1 cellular context compared by ENCODE assay signal in the genomic region with DNA sequence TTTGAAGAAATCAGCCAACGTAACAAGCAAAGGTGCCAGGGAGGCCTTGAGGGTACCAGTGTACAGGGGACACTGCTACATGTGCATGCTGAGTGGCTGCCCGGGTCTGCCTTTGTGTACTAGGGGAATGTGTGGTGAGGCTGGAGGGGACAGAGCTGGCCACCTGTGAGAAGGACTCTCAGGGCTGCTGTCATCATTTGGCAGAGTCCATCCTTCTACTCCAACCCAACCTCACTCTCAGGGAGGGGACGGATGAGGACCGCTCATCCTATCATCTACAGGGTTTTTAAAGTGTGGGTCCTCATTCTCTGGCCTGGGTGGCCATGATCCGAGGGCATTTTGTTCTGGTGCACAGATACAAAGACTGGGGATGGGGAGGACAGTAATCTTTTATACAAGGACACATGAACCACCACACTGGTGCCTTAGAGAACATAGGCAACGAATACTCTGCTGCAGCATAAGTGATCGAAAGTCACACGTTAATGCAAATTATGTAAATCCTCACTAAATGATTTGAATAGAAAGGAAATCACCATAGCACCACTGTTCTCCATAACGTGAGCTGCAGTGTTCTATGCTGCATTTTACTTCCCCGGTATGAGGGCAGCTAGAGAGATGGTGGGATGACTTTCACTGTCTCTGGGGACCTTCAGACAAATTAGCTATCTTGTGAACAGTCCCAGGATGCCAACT.
TF ChIP-seq lines count a peak whose summit lies in the region.

No MANE protein-coding gene starts in this region.

TF ChIP-seq in GM12878, 131 proteins besides CTCF, POLR2A, EP300 and RAD21 (continued from another document and continues in another):
- TF ChIP-seq, protein P1, sequence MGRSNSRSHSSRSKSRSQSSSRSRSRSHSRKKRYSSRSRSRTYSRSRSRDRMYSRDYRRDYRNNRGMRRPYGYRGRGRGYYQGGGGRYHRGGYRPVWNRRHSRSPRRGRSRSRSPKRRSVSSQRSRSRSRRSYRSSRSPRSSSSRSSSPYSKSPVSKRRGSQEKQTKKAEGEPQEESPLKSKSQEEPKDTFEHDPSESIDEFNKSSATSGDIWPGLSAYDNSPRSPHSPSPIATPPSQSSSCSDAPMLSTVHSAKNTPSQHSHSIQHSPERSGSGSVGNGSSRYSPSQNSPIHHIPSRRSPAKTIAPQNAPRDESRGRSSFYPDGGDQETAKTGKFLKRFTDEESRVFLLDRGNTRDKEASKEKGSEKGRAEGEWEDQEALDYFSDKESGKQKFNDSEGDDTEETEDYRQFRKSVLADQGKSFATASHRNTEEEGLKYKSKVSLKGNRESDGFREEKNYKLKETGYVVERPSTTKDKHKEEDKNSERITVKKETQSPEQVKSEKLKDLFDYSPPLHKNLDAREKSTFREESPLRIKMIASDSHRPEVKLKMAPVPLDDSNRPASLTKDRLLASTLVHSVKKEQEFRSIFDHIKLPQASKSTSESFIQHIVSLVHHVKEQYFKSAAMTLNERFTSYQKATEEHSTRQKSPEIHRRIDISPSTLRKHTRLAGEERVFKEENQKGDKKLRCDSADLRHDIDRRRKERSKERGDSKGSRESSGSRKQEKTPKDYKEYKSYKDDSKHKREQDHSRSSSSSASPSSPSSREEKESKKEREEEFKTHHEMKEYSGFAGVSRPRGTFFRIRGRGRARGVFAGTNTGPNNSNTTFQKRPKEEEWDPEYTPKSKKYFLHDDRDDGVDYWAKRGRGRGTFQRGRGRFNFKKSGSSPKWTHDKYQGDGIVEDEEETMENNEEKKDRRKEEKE (IDR thresholded peaks at IDR 0.05): no peak
- TF ChIP-seq TARDBP (IDR thresholded peaks at IDR 0.05; ENCODE audit: borderline replicate concordance) (no peak), SMARCA5 (IDR thresholded peaks at IDR 0.05) (no peak), ZNF622 (IDR thresholded peaks at IDR 0.05) (no peak), JUNB (IDR thresholded peaks at IDR 0.05) (peak; percentile 27; the same call in 1 of the 2 replicates), YBX1 (IDR thresholded peaks at IDR 0.05) (no peak), JUND (IDR thresholded peaks at IDR 0.05; ENCODE audit: low read depth, low read length) (no peak), RELA (IDR thresholded peaks at IDR 0.05; ENCODE audit: borderline replicate concordance, partially characterized antibody) (no peak), NFIC (IDR thresholded peaks at IDR 0.05; ENCODE audit: low read depth, low read length) (no peak), RCOR1 (conservative IDR thresholded peaks at IDR 0.05; ENCODE audit: low read depth, low read length) (no peak), NR2C2 (IDR thresholded peaks at IDR 0.05; ENCODE audit: borderline replicate concordance, control insufficient read depth, insufficient read length, low read depth) (no peak), IRF4 (IDR thresholded peaks at IDR 0.05; ENCODE audit: low read depth, low read length) (0 out of 2 replicates have a peak, but pooled peaks have one; percentile 31), NR2C1 (IDR thresholded peaks at IDR 0.05) (no peak), PML (IDR thresholded peaks at IDR 0.05; ENCODE audit: low read length) (peak; percentile 57; the same call in 1 of the 2 replicates), USF1 (IDR thresholded peaks at IDR 0.05; ENCODE audit: borderline replicate concordance, extremely low read length, insufficient read depth, low read depth, low read length) (no peak), TAF1 (IDR thresholded peaks at IDR 0.05; ENCODE audit: borderline replicate concordance, low read depth, low read length) (peak; percentile 89), LARP7 (IDR thresholded peaks at IDR 0.05) (no peak), MYB (IDR thresholded peaks at IDR 0.05; ENCODE audit: borderline replicate concordance, low read depth, low read length) (no peak), TCF12 (IDR thresholded peaks at IDR 0.05; ENCODE audit: low read depth, low read length) (peak; percentile 58; the same call in 1 of the 2 replicates), NRF1 (conservative IDR thresholded peaks at IDR 0.05; ENCODE audit: low read depth, low read length) (no peak), BCL11A (IDR thresholded peaks at IDR 0.05; ENCODE audit: low read depth, low read length) (peak; percentile 58), SREBF1 (IDR thresholded peaks at IDR 0.05; ENCODE audit: low read length) (no peak), PAX5 (IDR thresholded peaks at IDR 0.05; ENCODE audit: borderline replicate concordance, low read depth, low read length) (peak; percentile 21; the same call in 1 of the 2 replicates), SPI1 (IDR thresholded peaks at IDR 0.05; ENCODE audit: borderline replicate concordance, insufficient read depth, low read depth, low read length) (no peak), MTA2 (IDR thresholded peaks at IDR 0.05; ENCODE audit: low read depth) (no peak), NFXL1 (IDR thresholded peaks at IDR 0.05; ENCODE audit: borderline replicate concordance) (no peak), ETV6 (conservative IDR thresholded peaks at IDR 0.05 in 1 of 2, IDR thresholded peaks at IDR 0.05 in 1 of 2; ENCODE audit: borderline replicate concordance in 1 of 2, low read depth in 1 of 2) (0 out of 4 replicates have a peak, but pooled peaks of 1 of the 2 experiments have one; percentile 4), FOXK2 (IDR thresholded peaks at IDR 0.05) (no peak), HDAC6 (IDR thresholded peaks at IDR 0.05; ENCODE audit: unreplicated experiment) (no peak), ZNF217 (IDR thresholded peaks at IDR 0.05) (no peak), PRDM15 (CRISPR knock-in tag; IDR thresholded peaks at IDR 0.05) (no peak), IKZF2 (IDR thresholded peaks at IDR 0.05) (no peak; a peak in 1 of 4 replicates), MYC (IDR thresholded peaks at IDR 0.05; ENCODE audit: insufficient read depth, insufficient read length, insufficient replicate concordance, low read length, severe bottlenecking) (no peak), EGR1 (IDR thresholded peaks at IDR 0.05; ENCODE audit: borderline replicate concordance in 1 of 2, low read depth in 2 of 2, low read length in 2 of 2) (no peak), CBX3 (IDR thresholded peaks at IDR 0.05; ENCODE audit: borderline replicate concordance, low read depth) (no peak), GABPA (IDR thresholded peaks at IDR 0.05; ENCODE audit: low read depth) (no peak), KLF5 (IDR thresholded peaks at IDR 0.05; ENCODE audit: partially characterized antibody) (no peak), REST (IDR thresholded peaks at IDR 0.05; ENCODE audit: low read depth, low read length) (no peak), BACH1 (IDR thresholded peaks at IDR 0.05; ENCODE audit: borderline replicate concordance) (peak; percentile 24; the same call in 1 of the 2 replicates), EZH2 (IDR thresholded peaks at IDR 0.05; ENCODE audit: borderline replicate concordance, control insufficient read depth, low read depth, low read length) (no peak), SUPT20H (IDR thresholded peaks at IDR 0.05; ENCODE audit: borderline replicate concordance, control insufficient read depth, low read depth, low read length) (no peak), SMAD5 (IDR thresholded peaks at IDR 0.05; ENCODE audit: low read depth) (peak; percentile 92), ZSCAN29 (IDR thresholded peaks at IDR 0.05) (no peak), EED (IDR thresholded peaks at IDR 0.05; ENCODE audit: low read depth) (no peak; the same call in 1 of the 2 replicates), CBX5 (IDR thresholded peaks at IDR 0.05; ENCODE audit: low read depth) (no peak)
- TF ChIP-seq, protein P2, sequence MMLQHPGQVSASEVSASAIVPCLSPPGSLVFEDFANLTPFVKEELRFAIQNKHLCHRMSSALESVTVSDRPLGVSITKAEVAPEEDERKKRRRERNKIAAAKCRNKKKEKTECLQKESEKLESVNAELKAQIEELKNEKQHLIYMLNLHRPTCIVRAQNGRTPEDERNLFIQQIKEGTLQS (IDR thresholded peaks at IDR 0.05; ENCODE audit: borderline replicate concordance, extremely low read depth, low read depth, low read length): no peak
- TF ChIP-seq, protein P3, sequence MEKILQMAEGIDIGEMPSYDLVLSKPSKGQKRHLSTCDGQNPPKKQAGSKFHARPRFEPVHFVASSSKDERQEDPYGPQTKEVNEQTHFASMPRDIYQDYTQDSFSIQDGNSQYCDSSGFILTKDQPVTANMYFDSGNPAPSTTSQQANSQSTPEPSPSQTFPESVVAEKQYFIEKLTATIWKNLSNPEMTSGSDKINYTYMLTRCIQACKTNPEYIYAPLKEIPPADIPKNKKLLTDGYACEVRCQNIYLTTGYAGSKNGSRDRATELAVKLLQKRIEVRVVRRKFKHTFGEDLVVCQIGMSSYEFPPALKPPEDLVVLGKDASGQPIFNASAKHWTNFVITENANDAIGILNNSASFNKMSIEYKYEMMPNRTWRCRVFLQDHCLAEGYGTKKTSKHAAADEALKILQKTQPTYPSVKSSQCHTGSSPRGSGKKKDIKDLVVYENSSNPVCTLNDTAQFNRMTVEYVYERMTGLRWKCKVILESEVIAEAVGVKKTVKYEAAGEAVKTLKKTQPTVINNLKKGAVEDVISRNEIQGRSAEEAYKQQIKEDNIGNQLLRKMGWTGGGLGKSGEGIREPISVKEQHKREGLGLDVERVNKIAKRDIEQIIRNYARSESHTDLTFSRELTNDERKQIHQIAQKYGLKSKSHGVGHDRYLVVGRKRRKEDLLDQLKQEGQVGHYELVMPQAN (conservative IDR thresholded peaks at IDR 0.05): no peak
- TF ChIP-seq, protein P4, sequence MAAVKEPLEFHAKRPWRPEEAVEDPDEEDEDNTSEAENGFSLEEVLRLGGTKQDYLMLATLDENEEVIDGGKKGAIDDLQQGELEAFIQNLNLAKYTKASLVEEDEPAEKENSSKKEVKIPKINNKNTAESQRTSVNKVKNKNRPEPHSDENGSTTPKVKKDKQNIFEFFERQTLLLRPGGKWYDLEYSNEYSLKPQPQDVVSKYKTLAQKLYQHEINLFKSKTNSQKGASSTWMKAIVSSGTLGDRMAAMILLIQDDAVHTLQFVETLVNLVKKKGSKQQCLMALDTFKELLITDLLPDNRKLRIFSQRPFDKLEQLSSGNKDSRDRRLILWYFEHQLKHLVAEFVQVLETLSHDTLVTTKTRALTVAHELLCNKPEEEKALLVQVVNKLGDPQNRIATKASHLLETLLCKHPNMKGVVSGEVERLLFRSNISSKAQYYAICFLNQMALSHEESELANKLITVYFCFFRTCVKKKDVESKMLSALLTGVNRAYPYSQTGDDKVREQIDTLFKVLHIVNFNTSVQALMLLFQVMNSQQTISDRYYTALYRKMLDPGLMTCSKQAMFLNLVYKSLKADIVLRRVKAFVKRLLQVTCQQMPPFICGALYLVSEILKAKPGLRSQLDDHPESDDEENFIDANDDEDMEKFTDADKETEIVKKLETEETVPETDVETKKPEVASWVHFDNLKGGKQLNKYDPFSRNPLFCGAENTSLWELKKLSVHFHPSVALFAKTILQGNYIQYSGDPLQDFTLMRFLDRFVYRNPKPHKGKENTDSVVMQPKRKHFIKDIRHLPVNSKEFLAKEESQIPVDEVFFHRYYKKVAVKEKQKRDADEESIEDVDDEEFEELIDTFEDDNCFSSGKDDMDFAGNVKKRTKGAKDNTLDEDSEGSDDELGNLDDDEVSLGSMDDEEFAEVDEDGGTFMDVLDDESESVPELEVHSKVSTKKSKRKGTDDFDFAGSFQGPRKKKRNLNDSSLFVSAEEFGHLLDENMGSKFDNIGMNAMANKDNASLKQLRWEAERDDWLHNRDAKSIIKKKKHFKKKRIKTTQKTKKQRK (IDR thresholded peaks at IDR 0.05; ENCODE audit: low read depth, low read length): no peak
